20 cellular contexts compared by ENCODE assay signal in the genomic region with DNA sequence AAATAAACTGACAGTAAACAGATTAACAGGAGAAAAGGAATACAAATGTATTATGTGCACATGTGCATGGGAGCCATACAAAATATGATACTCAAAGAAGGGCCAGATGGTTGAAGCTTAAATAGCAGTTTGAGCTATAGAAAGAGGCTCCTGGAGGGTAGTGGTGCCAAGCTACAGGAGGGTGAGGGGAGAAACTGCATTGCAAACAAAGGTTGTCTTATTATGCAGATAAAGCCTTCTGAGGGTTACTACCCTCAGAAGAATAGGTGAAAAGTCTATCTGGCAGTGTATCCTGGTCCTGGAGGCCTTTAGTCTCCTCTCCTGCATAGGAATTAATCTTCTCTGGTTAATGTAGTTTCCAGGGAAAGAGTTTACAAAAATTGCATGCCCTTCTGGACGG.
DNase-seq lines count a peak whose midpoint lies in the region; TF ChIP-seq lines count a peak whose summit lies in the region.
"Had no signal": no experiment of that assay in that cellular context is flagged by ENCODE, and none has a peak within 500 bp of the region (broad histone marks: within the 10 kb centered on the region; RNA-seq: fewer than 3 reads in every experiment).

No MANE protein-coding gene starts in this region.

- H3K4me1 Mint-ChIP-seq in endodermal cell = peaks cover 9% of the 10 kb centered on the region

- H3K27me3 Mint-ChIP-seq in endodermal cell (ENCODE audit: insufficient read depth) = no peaks in the 10 kb centered on the region
- H3K27me3 Mint-ChIP-seq: CD4-positive, alpha-beta T cell had no signal

- H3K36me3 Mint-ChIP-seq in endodermal cell (ENCODE audit: low read depth) = no peaks in the 10 kb centered on the region

- H3K4me3 Mint-ChIP-seq in endodermal cell = no peak overlapping the region
- H3K4me3 Mint-ChIP-seq: CD4-positive, alpha-beta T cell; T-helper 1 cell treated with Interleukin-12 subunit alpha and Interleukin-12 subunit beta and Interleukin-4 antibody, amounts not matched to agents 30 μg/mL and 1 μg/mL, for 36 hours had no signal

- no peak overlapping the region for H3K9ac ChIP-seq in endodermal cell (ENCODE audit: extremely low read depth, low read length, poor library complexity, severe bottlenecking)
- H3K9ac ChIP-seq: BLaER1, KMS-11 had no signal

- H3K36me3 ChIP-seq in H7 (replicated peaks; ENCODE audit: control insufficient read depth, insufficient read depth, low read length) (no peaks in the 10 kb centered on the region), endodermal cell (ENCODE audit: control insufficient read depth, insufficient read depth, low read length) (no peaks in the 10 kb centered on the region)
- H3K36me3 ChIP-seq: BLaER1, SJSA1 had no signal

- no peaks in the 10 kb centered on the region for H3K27me3 ChIP-seq in H7 (ENCODE audit: control insufficient read depth, insufficient read depth, low read length)
- H3K27me3 ChIP-seq in endodermal cell (ENCODE audit: control insufficient read depth, insufficient read depth, low read length, poor library complexity, severe bottlenecking) = no peaks in the 10 kb centered on the region
- H3K27me3 ChIP-seq: BLaER1, SJSA1 had no signal

- TF ChIP-seq CTCF in endodermal cell (conservative IDR thresholded peaks at IDR 0.05) = no peak

- peak; percentile 11 for DNase-seq in H7
- peak; percentile 69 for DNase-seq in NCI-H1694 (lab: John Stamatoyannopoulos, UW)
- DNase-seq in NCI-H524 (lab: John Stamatoyannopoulos, UW) = peak; percentile 77 to 90
- no peak for DNase-seq in endodermal cell
- no peak for DNase-seq in NOMO-1 (lab: John Stamatoyannopoulos, UW; ENCODE audit: unreplicated experiment in 2 of 2)
- DNase-seq in T-helper 9 cell = no peak
- DNase-seq in SW 1271 (lab: John Stamatoyannopoulos, UW) = no peak
- DNase-seq: ACHN; CD4-positive, alpha-beta T cell; COR-L47; DND-41; IMR-90; NCI-H1417; NCI-H1930; OCI-M1 had no signal

- no peaks in the 10 kb centered on the region for H3K9me3 ChIP-seq in endodermal cell (ENCODE audit: control insufficient read depth, low read length)
- H3K9me3 ChIP-seq: BLaER1, SJSA1 had no signal

- no peak overlapping the region for H3K4me3 ChIP-seq in H7 (ENCODE audit: insufficient read depth, low read depth, low read length)
- no peak overlapping the region for H3K4me3 ChIP-seq in endodermal cell (ENCODE audit: low read length)
- H3K4me3 ChIP-seq: BLaER1, GM12878, SJSA1 had no signal

- no peaks in the 10 kb centered on the region for H3K9me3 Mint-ChIP-seq in endodermal cell
- H3K9me3 Mint-ChIP-seq: CD4-positive, alpha-beta T cell; T-helper 1 cell treated with Interleukin-12 subunit alpha and Interleukin-12 subunit beta and Interleukin-4 antibody, amounts not matched to agents 30 μg/mL and 1 μg/mL, for 36 hours had no signal

- WGBS in endodermal cell (ENCODE audit: insufficient coverage in 1 of 2, insufficient read length in 1 of 2), 2 experiments = 40 to 69% methylated on average over 1 of the region's 1 CpG

- peak overlapping the region; percentile 8 for H3K27ac Mint-ChIP-seq in endodermal cell
- H3K27ac Mint-ChIP-seq: CD4-positive, alpha-beta T cell; T-helper 1 cell treated with Interleukin-12 subunit alpha and Interleukin-12 subunit beta and Interleukin-4 antibody, amounts not matched to agents 30 μg/mL and 1 μg/mL, for 36 hours had no signal

- H3K4me1 ChIP-seq in endodermal cell (ENCODE audit: control insufficient read depth, insufficient read depth, low read length) = peaks cover 5% of the 10 kb centered on the region
- H3K4me1 ChIP-seq: BLaER1, SJSA1 had no signal

- H3K27ac ChIP-seq in endodermal cell (ENCODE audit: low read depth, low read length) = no peak overlapping the region
- H3K27ac ChIP-seq: BLaER1, KMS-11, SJSA1 had no signal

Comparison
In these comparisons a context has a peak if more than half of its experiments do, and no peak if none do; other contexts are left out.
1. DNase-seq: peak in H7 (single experiment), NCI-H1694 (single experiment) and NCI-H524 (2 of 2); none in endodermal cell (single experiment), NOMO-1 (0 of 2), T-helper 9 cell (single experiment) and SW 1271 (0 of 2).